Comparison of ENCODE assay signal across 8 cellular contexts in genomic region chr3:49339947-49340800, GRCh38. TPM values are rescaled to one million over a fixed set of nuclear protein-coding genes. Genes with fewer than 3 reads are reported as not detected.
A peak's percentile ranks its signal among the peaks of the same experiment; 100 is the strongest.
DNase-seq lines count a peak whose midpoint lies in the region; ATAC-seq and TF ChIP-seq lines count a peak whose summit lies in the region.

Gene USP4, minus strand, starts transcription at chr3:49340053. Its CDS starts 29 bp downstream, at chr3:49340024.

- H3K4me3 Mint-ChIP-seq in activated T-cell treated with anti-CD3 and anti-CD28 coated beads, Interleukin-2, amount 50 U/mL, for 4 hours, result peak within 1 kb of the TSS; percentile 96

- TF ChIP-seq EP300 in esophagus muscularis mucosa (IDR thresholded peaks at IDR 0.05), result no peak

- H3K27me3 Mint-ChIP-seq in activated T-cell treated with anti-CD3 and anti-CD28 coated beads, Interleukin-2, amount 50 U/mL, for 4 hours (ENCODE audit: low read depth), result no peaks in the 10 kb centered on the region

- peaks cover 17% of the 10 kb centered on the region for H3K36me3 ChIP-seq in KOPT-K1 (ENCODE audit: insufficient read depth, low read length)
- peaks cover 7% of the 10 kb centered on the region for H3K36me3 ChIP-seq in Panc1 (ENCODE audit: control insufficient read depth, insufficient read depth, low read length)
- peaks cover 4 to 22% (median 17%) of the 10 kb centered on the region in 4 donors for H3K36me3 ChIP-seq in esophagus muscularis mucosa
- H3K36me3 ChIP-seq in muscle layer of duodenum (ENCODE audit: control insufficient read depth in 1 of 2, insufficient read depth in 2 of 2, low read length in 2 of 2), result peaks cover 1 to 5% of the 10 kb centered on the region in 2 donors

- no peaks in the 10 kb centered on the region for H3K9me3 Mint-ChIP-seq in activated T-cell treated with anti-CD3 and anti-CD28 coated beads, Interleukin-2, amount 50 U/mL, for 4 hours

- H3K27me3 ChIP-seq in Panc1 (ENCODE audit: control insufficient read depth, insufficient read depth, low read length) (no peaks in the 10 kb centered on the region), esophagus muscularis mucosa (no peaks in the 10 kb centered on the region), muscle layer of duodenum (ENCODE audit: low read depth, low read length) (no peaks in the 10 kb centered on the region)

- peak; percentile 16 for TF ChIP-seq POLR2A in esophagus muscularis mucosa (IDR thresholded peaks at IDR 0.05; ENCODE audit: low read depth)

- intact Hi-C loops in Panc1 (cut with micrococcal nuclease; ENCODE audit: unreplicated experiment), result no loop called here
- intact Hi-C loops in esophagus muscularis mucosa (cut with DNase I), result loop anchor here (1.0 to 5.0 kb wide), 2 partner anchors 71 to 168 kb away; partner anchors contain the start of genes KLHDC8B and RHOA

- peaks cover 3% of the 10 kb centered on the region; the same call in 1 of the 2 replicates for H3K4me1 ChIP-seq in Panc1 (ENCODE audit: control insufficient read depth, insufficient read depth, low read length)
- H3K4me1 ChIP-seq in esophagus muscularis mucosa, result peaks cover 37 to 54% (median 51%) of the 10 kb centered on the region in 4 donors
- peaks cover 6 to 9% of the 10 kb centered on the region in 2 donors for H3K4me1 ChIP-seq in muscle layer of duodenum (ENCODE audit: control insufficient read depth in 1 of 2, insufficient read depth in 2 of 2, low read length in 2 of 2)

- DNase-seq in DMS79 treated with DMSO at 0.1 percent for 48 hours (lab: John Stamatoyannopoulos, UW) (peak; percentile 68), Panc1 (ENCODE audit: low read depth, low spot score) (peak; percentile 47), esophagus muscularis mucosa (ENCODE audit: extremely low spot score) (peak; percentile 94)
- peak; percentile 91 for DNase-seq in activated T-cell treated with anti-CD3 and anti-CD28 coated beads, Interleukin-2, amount 50 U/mL, for 4 hours
- DNase-seq in stimulated activated CD8-positive, alpha-beta memory T cell treated with anti-CD3 and anti-CD28 coated beads, Interleukin-7, amount 100 ng/mL, for 4 hours (ENCODE audit: low read depth in 2 of 2), result peak; percentile 88 to 94

- in situ Hi-C loops in Panc1 (cut with HindIII; ENCODE audit: low pct_unique_long_range_greater_than_20kb, low sequenced_read_pairs), result no loop called here

- POLR2A ChIA-PET in Panc1 (lab: Charles Lee), result interaction anchor here (0.6 to 0.7 kb wide), 3 partner anchors 34 to 180 kb away, joined by 4 to 16 read pairs (median 6); no protein-coding TSS in a partner anchor

- peaks cover 44% of the 10 kb centered on the region for H3K4me1 Mint-ChIP-seq in activated T-cell treated with anti-CD3 and anti-CD28 coated beads, Interleukin-2, amount 50 U/mL, for 4 hours (ENCODE audit: low read depth)

- no peaks in the 10 kb centered on the region for H3K9me3 ChIP-seq in KOPT-K1 (ENCODE audit: insufficient read depth, low read length, poor library complexity, severe bottlenecking)
- no peaks in the 10 kb centered on the region for H3K9me3 ChIP-seq in Panc1 (ENCODE audit: control insufficient read depth, insufficient read depth, low read depth, low read length)
- no peaks in the 10 kb centered on the region for H3K9me3 ChIP-seq in esophagus muscularis mucosa
- H3K9me3 ChIP-seq in muscle layer of duodenum (ENCODE audit: control insufficient read depth in 1 of 2, low read length in 2 of 2), result no peaks in the 10 kb centered on the region

- H3K27ac ChIP-seq in KOPT-K1 (ENCODE audit: low read depth, low read length, poor library complexity, severe bottlenecking) (peak within 1 kb of the TSS; percentile 96), Panc1 (ENCODE audit: low read length) (peak within 1 kb of the TSS; percentile 91), esophagus muscularis mucosa (replicated peaks in 1 of 4) (peak within 1 kb of the TSS; percentile 90 to 97 (median 97)), muscle layer of duodenum (ENCODE audit: low read length) (peak within 1 kb of the TSS; percentile 96)

- BruUV-seq in Panc1 (replicated peaks; lab: Mats Ljungman, UMichigan), result no TSS peak

- TF ChIP-seq CTCF in Panc1 (IDR thresholded peaks at IDR 0.05) (peak; percentile 49; the same call in 1 of the 2 replicates), esophagus muscularis mucosa (IDR thresholded peaks at IDR 0.05) (peak; percentile 35 to 62 (median 46))

- H3K4me3 ChIP-seq in Panc1 (ENCODE audit: low read depth in 2 of 2, low read length in 2 of 2), result peak within 1 kb of the TSS; percentile 72 to 83
- H3K4me3 ChIP-seq in esophagus muscularis mucosa, result peak within 1 kb of the TSS; percentile 62 to 87 (median 83)
- peak within 1 kb of the TSS; percentile 74 to 88 for H3K4me3 ChIP-seq in muscle layer of duodenum (ENCODE audit: low read depth in 1 of 2, low read length in 2 of 2)

- CTCF ChIA-PET in Panc1 (lab: Charles Lee), result interaction anchor here (1.2 kb wide), 1 partner anchor 109 kb away, joined by 4 read pairs; no protein-coding TSS in a partner anchor

- under 1% methylated on average over 32 of the region's 70 CpGs for WGBS in esophagus muscularis mucosa

- H3K36me3 Mint-ChIP-seq in activated T-cell treated with anti-CD3 and anti-CD28 coated beads, Interleukin-2, amount 50 U/mL, for 4 hours (ENCODE audit: insufficient read depth), result peaks cover 9% of the 10 kb centered on the region

- ATAC-seq in GM21786 (IDR thresholded peaks at IDR 0.05; ENCODE audit: unreplicated experiment) (peak; percentile 72), Panc1 (peak; percentile 97)
- ATAC-seq in activated T-cell treated with anti-CD3 and anti-CD28 coated beads, Interleukin-2, amount 50 U/mL, for 4 hours, result peak; percentile 95

RNA-seq across cellular contexts. Expression of gene USP4, which starts in this region (rescaled TPM):
- 39.9 TPM for total RNA-seq in Panc1 (2021; ENCODE audit: unreplicated experiment)
- 37.7 TPM for polyA plus RNA-seq in Panc1 (2012; ENCODE audit: insufficient read length)
- total RNA-seq in activated T-cell treated with anti-CD3 and anti-CD28 coated beads, Interleukin-2, amount 50 U/mL, for 4 hours, result 10 to 100 TPM; 60.1 to 71.3 (median 61.6) TPM
- total RNA-seq in esophagus muscularis mucosa, result 10 to 100 TPM; 17.9 to 35.7 (median 24.3) TPM

Comparison
In these comparisons a context has a peak if more than half of its experiments do, and no peak if none do; other contexts are left out.
1. Peak in every context shown above with its lines: DNase-seq, ATAC-seq, H3K4me3 ChIP-seq and H3K27ac ChIP-seq.